Comparison of ENCODE assay signal across 1 cellular context in genomic region chr1:2504224-2504948, GRCh38.
TF ChIP-seq lines count a peak whose summit lies in the region.

No MANE protein-coding gene starts in this region.

TF ChIP-seq in H1, 55 proteins besides CTCF, POLR2A, EP300 and RAD21:
- no peak for TF ChIP-seq CHD1 (IDR thresholded peaks at IDR 0.05; ENCODE audit: low read depth, low read length)
- TF ChIP-seq SAP30 (IDR thresholded peaks at IDR 0.05; ENCODE audit: insufficient read depth, insufficient replicate concordance, low read length), result no peak
- TF ChIP-seq MAX (IDR thresholded peaks at IDR 0.05), result no peak
- no peak for TF ChIP-seq EZH2 (IDR thresholded peaks at IDR 0.05; ENCODE audit: low read depth, low read length, severe bottlenecking)
- TF ChIP-seq CHD7 (IDR thresholded peaks at IDR 0.05; ENCODE audit: insufficient replicate concordance, low read length), result no peak
- TF ChIP-seq SIRT6 (IDR thresholded peaks at IDR 0.05; ENCODE audit: low read length), result no peak
- TF ChIP-seq YY1 (IDR thresholded peaks at IDR 0.05; ENCODE audit: low read depth, low read length), result no peak
- no peak for TF ChIP-seq TEAD4 (IDR thresholded peaks at IDR 0.05; ENCODE audit: low read depth, low read length)
- TF ChIP-seq EGR1 (IDR thresholded peaks at IDR 0.05; ENCODE audit: borderline replicate concordance, low read depth, low read length), result no peak
- TF ChIP-seq SP2 (IDR thresholded peaks at IDR 0.05; ENCODE audit: low read length), result no peak
- TF ChIP-seq BACH1 (IDR thresholded peaks at IDR 0.05; ENCODE audit: low read length), result no peak
- TF ChIP-seq SIN3A (conservative IDR thresholded peaks at IDR 0.05 in 1 of 2, IDR thresholded peaks at IDR 0.05 in 1 of 2; ENCODE audit: low read depth in 1 of 2, low read length in 2 of 2), result no peak
- TF ChIP-seq MAFK (IDR thresholded peaks at IDR 0.05; ENCODE audit: low read depth, low read length), result no peak
- TF ChIP-seq ATF3 (IDR thresholded peaks at IDR 0.05; ENCODE audit: insufficient read depth, low read depth, low read length), result no peak
- no peak for TF ChIP-seq KDM5A (IDR thresholded peaks at IDR 0.05; ENCODE audit: low read length)
- no peak for TF ChIP-seq ASH2L (IDR thresholded peaks at IDR 0.05; ENCODE audit: low read length)
- TF ChIP-seq TAF7 (optimal IDR thresholded peaks at IDR 0.05; ENCODE audit: borderline replicate concordance, low read depth, low read length), result no peak
- TF ChIP-seq GABPA (IDR thresholded peaks at IDR 0.05; ENCODE audit: borderline replicate concordance, insufficient read depth, low read length), result no peak
